18 cellular contexts compared by ENCODE assay signal in genomic region chr14:85527006-85527405, GRCh38. TPM values are rescaled to one million over a fixed set of nuclear protein-coding genes. Genes with fewer than 3 reads are reported as not detected.
DNase-seq lines count a peak whose midpoint lies in the region; ATAC-seq and TF ChIP-seq lines count a peak whose summit lies in the region.
"Had no signal": no experiment of that assay in that cellular context is flagged by ENCODE, and none has a peak within 500 bp of the region (broad histone marks: within the 10 kb centered on the region; RNA-seq: fewer than 3 reads in every experiment).

No MANE protein-coding gene starts in this region.

- H3K27me3 ChIP-seq in mammary epithelial cell (ENCODE audit: insufficient read depth, low read length) (no peaks in the 10 kb centered on the region), MM.1S (replicated peaks; ENCODE audit: insufficient read depth, low read length) (no peaks in the 10 kb centered on the region)
- H3K27me3 ChIP-seq: ovary had no signal

- H2AFZ ChIP-seq in mammary epithelial cell (ENCODE audit: low read depth, low read length) = peak overlapping the region; percentile 5
- no peak overlapping the region for H2AFZ ChIP-seq in MM.1S (ENCODE audit: low read length)

- H3K9me2 ChIP-seq in MM.1S (replicated peaks; ENCODE audit: insufficient read depth, low read length) = no peaks in the 10 kb centered on the region

- DNase-seq in AG08395 (ENCODE audit: low spot score) (peak; percentile 48), LHCN-M2 (ENCODE audit: low read depth) (peak; percentile 80), mammary epithelial cell (peak; percentile 14), lung microvascular endothelial cell (ENCODE audit: low read depth in 2 of 2) (peak; percentile 61 to 75), WTC11 (ENCODE audit: low spot score) (no peak), MM.1S (no peak), ecto neural progenitor cell (ENCODE audit: low spot score) (no peak)
- no peak for DNase-seq in activated CD4-positive, alpha-beta T cell treated with anti-CD3 and anti-CD28 coated beads for 36 hours
- DNase-seq: activated T-cell treated with anti-CD3 and anti-CD28 coated beads, Interleukin-2, amount 50 U/mL, for 72 hours; foreskin melanocyte; midbrain; NCI-H187; NCI-H526; ovary had no signal

- H3K27me3 Mint-ChIP-seq in WTC11 (ENCODE audit: low read depth) = peaks cover 48% of the 10 kb centered on the region
- H3K27me3 Mint-ChIP-seq in activated CD4-positive, alpha-beta T cell treated with anti-CD3 and anti-CD28 coated beads for 36 hours = peaks cover 37% of the 10 kb centered on the region

- H3K4me3 Mint-ChIP-seq in WTC11 = no peak overlapping the region
- no peak overlapping the region for H3K4me3 Mint-ChIP-seq in activated CD4-positive, alpha-beta T cell treated with anti-CD3 and anti-CD28 coated beads for 36 hours
- H3K4me3 Mint-ChIP-seq: activated T-cell treated with anti-CD3 and anti-CD28 coated beads, Interleukin-2, amount 50 U/mL, for 72 hours; stimulated activated naive CD8-positive, alpha-beta T cell treated with anti-CD3 and anti-CD28 coated beads, Interleukin-15, Interleukin-2, amounts not matched to agents 100 ng/mL and 50 ng/mL, for 24 hours; T-helper 1 cell treated with Interleukin-12 subunit alpha and Interleukin-12 subunit beta and Interleukin-4 antibody, amounts not matched to agents 30 μg/mL and 1 μg/mL, for 36 hours had no signal

- H3K4me3 ChIP-seq in mammary epithelial cell (replicated peaks in 1 of 3; ENCODE audit: insufficient read depth in 1 of 3, low read depth in 2 of 3, low read length in 3 of 3) (no peak overlapping the region), MM.1S (ENCODE audit: low read length) (no peak overlapping the region)
- H3K4me3 ChIP-seq: ovary, skin epidermis had no signal

- peaks cover 19% of the 10 kb centered on the region for H3K79me2 ChIP-seq in mammary epithelial cell (ENCODE audit: insufficient read depth, low read length)
- H3K79me2 ChIP-seq in MM.1S (ENCODE audit: low read length) = no peaks in the 10 kb centered on the region

- H3K4me2 ChIP-seq in mammary epithelial cell (ENCODE audit: insufficient read depth, low read depth, low read length) (no peak overlapping the region), MM.1S (ENCODE audit: low read depth, low read length) (no peak overlapping the region)

- H3K36me3 Mint-ChIP-seq in WTC11 = no peaks in the 10 kb centered on the region
- no peaks in the 10 kb centered on the region for H3K36me3 Mint-ChIP-seq in activated CD4-positive, alpha-beta T cell treated with anti-CD3 and anti-CD28 coated beads for 36 hours (ENCODE audit: low read depth)

- no peak overlapping the region for H3K27ac Mint-ChIP-seq in WTC11
- no peak overlapping the region for H3K27ac Mint-ChIP-seq in activated CD4-positive, alpha-beta T cell treated with anti-CD3 and anti-CD28 coated beads for 36 hours
- H3K27ac Mint-ChIP-seq: activated T-cell treated with anti-CD3 and anti-CD28 coated beads, Interleukin-2, amount 50 U/mL, for 72 hours; stimulated activated naive CD8-positive, alpha-beta T cell treated with anti-CD3 and anti-CD28 coated beads, Interleukin-15, Interleukin-2, amounts not matched to agents 100 ng/mL and 50 ng/mL, for 24 hours; T-helper 1 cell treated with Interleukin-12 subunit alpha and Interleukin-12 subunit beta and Interleukin-4 antibody, amounts not matched to agents 30 μg/mL and 1 μg/mL, for 36 hours had no signal

- CTCF ChIA-PET in mammary epithelial cell (lab: Charles Lee; ENCODE audit: low non-redundant PET) = no interaction called here
- CTCF ChIA-PET in WTC11 (lab: Charles Lee) = no interaction called here
- CTCF ChIA-PET in activated CD4-positive, alpha-beta T cell treated with anti-CD3 and anti-CD28 coated beads for 36 hours (lab: Charles Lee) = no interaction called here

- peaks cover 28% of the 10 kb centered on the region for H3K4me1 ChIP-seq in mammary epithelial cell (ENCODE audit: insufficient read depth, low read length)
- no peaks in the 10 kb centered on the region for H3K4me1 ChIP-seq in MM.1S (ENCODE audit: low read length)

- H3K9me3 ChIP-seq in mammary epithelial cell (replicated peaks; ENCODE audit: insufficient read depth, low read length) (no peaks in the 10 kb centered on the region), MM.1S (replicated peaks; ENCODE audit: insufficient read depth, low read length) (no peaks in the 10 kb centered on the region)
- H3K9me3 ChIP-seq: ovary had no signal

- TF ChIP-seq CTCF in mammary epithelial cell (conservative IDR thresholded peaks at IDR 0.05 in 1 of 2, IDR thresholded peaks at IDR 0.05 in 1 of 2; ENCODE audit: extremely low read depth in 1 of 2, insufficient read depth in 1 of 2, low read depth in 1 of 2, low read length in 2 of 2) (no peak), WTC11 (IDR thresholded peaks at IDR 0.05) (no peak), MM.1S (IDR thresholded peaks at IDR 0.05; ENCODE audit: low read length) (no peak)

- no peak for ATAC-seq in WTC11
- ATAC-seq in activated CD4-positive, alpha-beta T cell treated with anti-CD3 and anti-CD28 coated beads for 36 hours = no peak
- ATAC-seq: activated T-cell treated with anti-CD3 and anti-CD28 coated beads, Interleukin-2, amount 50 U/mL, for 72 hours; Panc1 had no signal

- H3K36me3 ChIP-seq in mammary epithelial cell (ENCODE audit: insufficient read depth, low read length) (no peaks in the 10 kb centered on the region), MM.1S (replicated peaks; ENCODE audit: insufficient read depth, low read length) (no peaks in the 10 kb centered on the region)
- H3K36me3 ChIP-seq: ovary had no signal

- H4K20me1 ChIP-seq in mammary epithelial cell (ENCODE audit: insufficient read depth, low read length) = no peaks in the 10 kb centered on the region
- H4K20me1 ChIP-seq in MM.1S (ENCODE audit: insufficient read depth, low read length) = no peaks in the 10 kb centered on the region

- dilution Hi-C loops in mammary epithelial cell (cut with HindIII; ENCODE audit: low sequenced_read_pairs) = no loop called here

- peak overlapping the region; percentile 67 for H3K27ac ChIP-seq in mammary epithelial cell (ENCODE audit: insufficient read depth, low read depth, low read length)
- H3K27ac ChIP-seq in MM.1S (ENCODE audit: low read length) = no peak overlapping the region
- H3K27ac ChIP-seq: ovary had no signal

- in situ Hi-C loops in mammary epithelial cell (cut with MboI; ENCODE audit: low sequenced_read_pairs in 2 of 2) = loop anchor here in 1 of 2 donors (10.0 to 25.0 kb wide), 2 partner anchors 292 to 565 kb away; no protein-coding TSS in a partner anchor

- H3F3A ChIP-seq in MM.1S (ENCODE audit: insufficient read depth, low read length) = no peaks in the 10 kb centered on the region

- intact Hi-C loops in mammary epithelial cell (cut with micrococcal nuclease) = loop anchor here (1.0 to 5.0 kb wide), 2 partner anchors 60 to 90 kb away; no protein-coding TSS in a partner anchor
- intact Hi-C loops in activated CD4-positive, alpha-beta T cell treated with anti-CD3 and anti-CD28 coated beads for 36 hours (cut with DNase I, micrococcal nuclease) = no loop called here

- 94% methylated on average over 1 of the region's 1 CpG for WGBS in mammary epithelial cell (ENCODE audit: low coverage, missing lambda C conversion rate)

- peaks cover 47% of the 10 kb centered on the region for H3K4me1 Mint-ChIP-seq in WTC11
- H3K4me1 Mint-ChIP-seq in activated CD4-positive, alpha-beta T cell treated with anti-CD3 and anti-CD28 coated beads for 36 hours = peaks cover 7% of the 10 kb centered on the region

- POLR2A ChIA-PET in WTC11 (lab: Charles Lee) = no interaction called here
- POLR2A ChIA-PET in activated CD4-positive, alpha-beta T cell treated with anti-CD3 and anti-CD28 coated beads for 36 hours (lab: Charles Lee) = no interaction called here

- BruUV-seq in mammary epithelial cell (replicated peaks; lab: Mats Ljungman, UMichigan) = no TSS peak

- H3K9ac ChIP-seq in mammary epithelial cell (ENCODE audit: insufficient read depth, low read length) (no peak overlapping the region), MM.1S (ENCODE audit: low read length) (no peak overlapping the region)

- no peaks in the 10 kb centered on the region for H3K9me3 Mint-ChIP-seq in WTC11
- H3K9me3 Mint-ChIP-seq in activated CD4-positive, alpha-beta T cell treated with anti-CD3 and anti-CD28 coated beads for 36 hours (ENCODE audit: low read depth) = no peaks in the 10 kb centered on the region
- H3K9me3 Mint-ChIP-seq: activated T-cell treated with anti-CD3 and anti-CD28 coated beads, Interleukin-2, amount 50 U/mL, for 72 hours had no signal

TF ChIP-seq in WTC11, 78 proteins besides CTCF, POLR2A, EP300 and RAD21 (continues in another document):
- TF ChIP-seq ELF4 (CRISPR knock-in tag; IDR thresholded peaks at IDR 0.05; ENCODE audit: low read depth) = no peak
- no peak for TF ChIP-seq PRDM15 (CRISPR knock-in tag; IDR thresholded peaks at IDR 0.05)
- no peak for TF ChIP-seq SOX15 (CRISPR knock-in tag; IDR thresholded peaks at IDR 0.05)

RNA-seq across cellular contexts. Expression of gene FLRT2, which starts 2.9 kb away (rescaled TPM):
- total RNA-seq in LHCN-M2 (2014; rRNA removed) = 7.5 and 17.6 TPM in 2 replicates
- 20.2 TPM for polyA plus RNA-seq in LHCN-M2 (2012)
- 10 to 100 TPM; 33.2 to 92.3 TPM for total RNA-seq in mammary epithelial cell
- polyA plus RNA-seq in mammary epithelial cell = 32.7 TPM
- 74.2 TPM for polyA minus RNA-seq in mammary epithelial cell
- 86.5 and 139 TPM in 2 replicates for total RNA-seq in lung microvascular endothelial cell
- total RNA-seq in WTC11 (2021) = 8.0 to 13.2 TPM (median 9.4 TPM) in 3 replicates
- total RNA-seq in activated CD4-positive, alpha-beta T cell treated with anti-CD3 and anti-CD28 coated beads for 36 hours = not detected
- total RNA-seq: activated T-cell treated with anti-CD3 and anti-CD28 coated beads, Interleukin-2, amount 50 U/mL, for 72 hours had no signal

Comparison
In these comparisons a context has a peak if more than half of its experiments do, and no peak if none do; other contexts are left out.
1. DNase-seq: peak in AG08395 (single experiment), LHCN-M2 (single experiment), mammary epithelial cell (single experiment) and lung microvascular endothelial cell (2 of 2); none in WTC11 (single experiment), activated CD4-positive, alpha-beta T cell treated with anti-CD3 and anti-CD28 coated beads for 36 hours (single experiment), MM.1S (single experiment) and ecto neural progenitor cell (single experiment).